Comparison of ENCODE assay signal across 12 cellular contexts in the genomic region with DNA sequence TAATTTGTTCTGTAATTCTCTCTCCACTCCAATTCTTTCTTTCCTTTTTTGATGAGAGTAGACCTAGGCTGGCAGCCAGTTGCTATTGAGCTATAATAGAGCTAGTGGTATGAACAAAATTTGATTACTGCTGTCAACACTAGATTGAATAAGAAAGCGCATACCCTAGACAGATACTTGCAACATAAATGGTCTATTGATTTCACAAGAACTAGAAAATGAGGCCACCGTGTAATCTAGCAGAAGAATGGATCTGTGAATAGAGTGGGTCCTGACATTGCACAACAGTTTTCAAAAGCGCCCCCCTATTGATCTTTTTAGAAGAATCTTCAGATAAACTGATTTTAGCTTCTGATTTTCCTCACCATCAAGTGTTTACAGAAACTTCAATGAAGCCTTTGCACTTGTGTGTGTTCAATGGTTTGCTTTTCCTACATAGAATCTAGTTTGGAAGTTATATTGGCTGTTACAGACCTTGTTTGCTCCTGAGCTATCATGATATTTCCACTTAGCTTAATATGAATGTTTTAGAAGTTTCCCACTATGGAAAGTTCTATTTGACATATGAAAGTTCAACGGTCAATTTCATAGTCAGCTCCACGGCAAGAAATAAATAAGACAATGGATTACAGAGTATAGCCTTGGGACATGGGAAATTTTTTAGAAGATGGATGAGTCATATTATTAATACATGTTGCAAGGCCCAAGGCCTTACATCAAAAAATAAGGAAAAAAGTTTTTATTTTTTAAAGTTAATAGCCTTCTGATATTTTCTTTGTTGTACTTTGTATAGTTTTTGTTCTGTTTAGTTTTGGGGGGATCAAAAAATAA. TPM values are rescaled to one million over a fixed set of nuclear protein-coding genes. Genes with fewer than 3 reads are reported as not detected.
A peak's percentile ranks its signal among the peaks of the same experiment; 100 is the strongest.
DNase-seq lines count a peak whose midpoint lies in the region; TF ChIP-seq lines count a peak whose summit lies in the region.
"Had no signal": no experiment of that assay in that cellular context is flagged by ENCODE, and none has a peak within 500 bp of the region (broad histone marks: within the 10 kb centered on the region; RNA-seq: fewer than 3 reads in every experiment).

No MANE protein-coding gene starts in this region.

- BruUV-seq in PC-9 (replicated peaks; lab: Mats Ljungman, UMichigan): no TSS peak

- peaks cover 36% of the 10 kb centered on the region for H3K4me1 ChIP-seq in PC-9 (replicated peaks; ENCODE audit: insufficient read depth)

- H3K4me3 Mint-ChIP-seq in progenitor cell of endocrine pancreas (ENCODE audit: low read depth): no peak overlapping the region

- peaks cover 68% of the 10 kb centered on the region for H3K79me2 ChIP-seq in PC-9 (ENCODE audit: low read depth)

- POLR2A ChIA-PET in PC-9 (lab: Charles Lee; ENCODE audit: unreplicated experiment): no interaction called here

- no peaks in the 10 kb centered on the region for H3K36me3 ChIP-seq in PC-9 (ENCODE audit: low read depth)
- H3K36me3 ChIP-seq: heart left ventricle had no signal

- H3K27ac ChIP-seq in PC-9: peak overlapping the region; percentile 48
- H3K27ac ChIP-seq in substantia nigra (ENCODE audit: low read depth, low read length, poor library complexity, severe bottlenecking): no peak overlapping the region

- H4K20me1 ChIP-seq in PC-9 (ENCODE audit: insufficient read depth): no peaks in the 10 kb centered on the region

- peaks cover 6% of the 10 kb centered on the region for H3K36me3 Mint-ChIP-seq in progenitor cell of endocrine pancreas (ENCODE audit: insufficient read depth)

- no peak overlapping the region for H3K4me3 ChIP-seq in PC-9
- H3K4me3 ChIP-seq: coronary artery, GM12878, heart left ventricle had no signal

- H2AFZ ChIP-seq in PC-9: no peak overlapping the region

- no peaks in the 10 kb centered on the region for H3K9me3 Mint-ChIP-seq in progenitor cell of endocrine pancreas (ENCODE audit: low read depth)

- no peaks in the 10 kb centered on the region for H3K27me3 Mint-ChIP-seq in progenitor cell of endocrine pancreas

- H3K4me1 Mint-ChIP-seq in progenitor cell of endocrine pancreas (ENCODE audit: low read depth): peaks cover 39% of the 10 kb centered on the region

- no peak for TF ChIP-seq CTCF in PC-9 (conservative IDR thresholded peaks at IDR 0.05)
- TF ChIP-seq CTCF in progenitor cell of endocrine pancreas (IDR thresholded peaks at IDR 0.05; ENCODE audit: unreplicated experiment): no peak

- intact Hi-C loops in PC-9 (cut with micrococcal nuclease; ENCODE audit: unreplicated experiment): no loop called here

- peak overlapping the region; percentile 73 for H3K27ac Mint-ChIP-seq in progenitor cell of endocrine pancreas

- no peaks in the 10 kb centered on the region for H3K27me3 ChIP-seq in PC-9 (ENCODE audit: insufficient read depth, low read depth)
- H3K27me3 ChIP-seq: heart left ventricle had no signal

- peak; percentile 46 for DNase-seq in EH (ENCODE audit: low read depth)
- peak in 1 of 2 experiments; percentile 64 for DNase-seq in PC-9
- DNase-seq in fibroblast of gingiva (ENCODE audit: low read depth): peak; percentile 47
- no peak for DNase-seq in progenitor cell of endocrine pancreas (ENCODE audit: low spot score, unreplicated experiment)
- DNase-seq in activated gamma-delta T cell treated with Interleukin-2 at 50 U/mL for 16 hours: no peak
- DNase-seq in substantia nigra (lab: John Stamatoyannopoulos, UW): no peak
- DNase-seq in nucleus accumbens (lab: John Stamatoyannopoulos, UW): no peak
- DNase-seq in NCI-H1105 (lab: John Stamatoyannopoulos, UW): no peak
- DNase-seq: heart left ventricle, NCI-H1436 had no signal

- CTCF ChIA-PET in PC-9 (lab: Charles Lee): no interaction called here

- H3K9me3 ChIP-seq in PC-9 (ENCODE audit: insufficient read depth, low read depth): no peaks in the 10 kb centered on the region
- H3K9me3 ChIP-seq: heart left ventricle had no signal

- peaks cover 12% of the 10 kb centered on the region; the same call in 1 of the 2 replicates for H3F3A ChIP-seq in PC-9 (ENCODE audit: insufficient read depth, low read depth)

- H3K4me2 ChIP-seq in PC-9: peak overlapping the region; percentile 34

- no peaks in the 10 kb centered on the region for H3K9me2 ChIP-seq in PC-9 (ENCODE audit: insufficient read depth)

RNA-seq across cellular contexts. Expression of a gene that starts 55.6 kb away (rescaled TPM):
- total RNA-seq in PC-9 (2021): 108 and 125 TPM in 2 replicates
- total RNA-seq in progenitor cell of endocrine pancreas: 249 and 263 TPM in 2 replicates

Comparison
In these comparisons a context has a peak if more than half of its experiments do, and no peak if none do; other contexts are left out.
1. DNase-seq: peak in EH (single experiment) and fibroblast of gingiva (single experiment); none in progenitor cell of endocrine pancreas (single experiment), activated gamma-delta T cell treated with Interleukin-2 at 50 U/mL for 16 hours (single experiment), substantia nigra (0 of 49), nucleus accumbens (0 of 56) and NCI-H1105 (single experiment).